In the genomic region with DNA sequence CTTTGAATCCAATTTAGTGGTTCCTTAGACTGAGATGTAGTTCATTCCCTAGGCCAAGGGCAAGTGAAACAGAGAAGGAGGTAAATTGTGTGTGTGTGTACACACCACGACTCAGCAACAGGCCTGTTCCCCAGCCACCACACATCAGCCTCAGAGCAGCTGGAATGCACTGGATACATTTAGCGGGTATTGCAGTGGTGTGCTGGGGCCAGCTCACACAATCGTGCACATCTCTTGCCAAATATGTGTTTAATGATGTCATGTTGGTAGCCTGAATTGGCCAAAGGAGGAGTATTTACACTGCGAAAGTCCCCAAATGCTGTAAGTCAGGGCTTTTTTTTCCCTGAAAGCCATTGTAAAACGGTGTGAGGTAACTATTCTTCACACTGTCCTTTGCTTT, we compare ENCODE assay signal across 1 cellular context.
TF ChIP-seq lines count a peak whose summit lies in the region.

No MANE protein-coding gene starts in this region.

TF ChIP-seq in HepG2, 621 proteins besides CTCF, POLR2A, EP300 and RAD21 (continued from another document and continues in another):
- TF ChIP-seq, protein P1, sequence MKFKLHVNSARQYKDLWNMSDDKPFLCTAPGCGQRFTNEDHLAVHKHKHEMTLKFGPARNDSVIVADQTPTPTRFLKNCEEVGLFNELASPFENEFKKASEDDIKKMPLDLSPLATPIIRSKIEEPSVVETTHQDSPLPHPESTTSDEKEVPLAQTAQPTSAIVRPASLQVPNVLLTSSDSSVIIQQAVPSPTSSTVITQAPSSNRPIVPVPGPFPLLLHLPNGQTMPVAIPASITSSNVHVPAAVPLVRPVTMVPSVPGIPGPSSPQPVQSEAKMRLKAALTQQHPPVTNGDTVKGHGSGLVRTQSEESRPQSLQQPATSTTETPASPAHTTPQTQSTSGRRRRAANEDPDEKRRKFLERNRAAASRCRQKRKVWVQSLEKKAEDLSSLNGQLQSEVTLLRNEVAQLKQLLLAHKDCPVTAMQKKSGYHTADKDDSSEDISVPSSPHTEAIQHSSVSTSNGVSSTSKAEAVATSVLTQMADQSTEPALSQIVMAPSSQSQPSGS (CRISPR knock-in tag; IDR thresholded peaks at IDR 0.05) = peak; percentile 46; the same call in 1 of the 2 replicates
- TF ChIP-seq ZNF562 (CRISPR knock-in tag; IDR thresholded peaks at IDR 0.05; ENCODE audit: borderline replicate concordance) = no peak
- TF ChIP-seq, protein P2, sequence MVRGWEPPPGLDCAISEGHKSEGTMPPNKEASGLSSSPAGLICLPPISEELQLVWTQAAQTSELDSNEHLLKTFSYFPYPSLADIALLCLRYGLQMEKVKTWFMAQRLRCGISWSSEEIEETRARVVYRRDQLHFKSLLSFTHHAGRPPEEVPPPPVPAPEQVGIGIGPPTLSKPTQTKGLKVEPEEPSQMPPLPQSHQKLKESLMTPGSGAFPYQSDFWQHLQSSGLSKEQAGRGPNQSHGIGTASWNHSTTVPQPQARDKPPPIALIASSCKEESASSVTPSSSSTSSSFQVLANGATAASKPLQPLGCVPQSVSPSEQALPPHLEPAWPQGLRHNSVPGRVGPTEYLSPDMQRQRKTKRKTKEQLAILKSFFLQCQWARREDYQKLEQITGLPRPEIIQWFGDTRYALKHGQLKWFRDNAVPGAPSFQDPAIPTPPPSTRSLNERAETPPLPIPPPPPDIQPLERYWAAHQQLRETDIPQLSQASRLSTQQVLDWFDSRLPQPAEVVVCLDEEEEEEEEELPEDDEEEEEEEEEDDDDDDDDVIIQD (CRISPR knock-in tag; IDR thresholded peaks at IDR 0.05; ENCODE audit: low read depth) = no peak
- TF ChIP-seq, protein P3, sequence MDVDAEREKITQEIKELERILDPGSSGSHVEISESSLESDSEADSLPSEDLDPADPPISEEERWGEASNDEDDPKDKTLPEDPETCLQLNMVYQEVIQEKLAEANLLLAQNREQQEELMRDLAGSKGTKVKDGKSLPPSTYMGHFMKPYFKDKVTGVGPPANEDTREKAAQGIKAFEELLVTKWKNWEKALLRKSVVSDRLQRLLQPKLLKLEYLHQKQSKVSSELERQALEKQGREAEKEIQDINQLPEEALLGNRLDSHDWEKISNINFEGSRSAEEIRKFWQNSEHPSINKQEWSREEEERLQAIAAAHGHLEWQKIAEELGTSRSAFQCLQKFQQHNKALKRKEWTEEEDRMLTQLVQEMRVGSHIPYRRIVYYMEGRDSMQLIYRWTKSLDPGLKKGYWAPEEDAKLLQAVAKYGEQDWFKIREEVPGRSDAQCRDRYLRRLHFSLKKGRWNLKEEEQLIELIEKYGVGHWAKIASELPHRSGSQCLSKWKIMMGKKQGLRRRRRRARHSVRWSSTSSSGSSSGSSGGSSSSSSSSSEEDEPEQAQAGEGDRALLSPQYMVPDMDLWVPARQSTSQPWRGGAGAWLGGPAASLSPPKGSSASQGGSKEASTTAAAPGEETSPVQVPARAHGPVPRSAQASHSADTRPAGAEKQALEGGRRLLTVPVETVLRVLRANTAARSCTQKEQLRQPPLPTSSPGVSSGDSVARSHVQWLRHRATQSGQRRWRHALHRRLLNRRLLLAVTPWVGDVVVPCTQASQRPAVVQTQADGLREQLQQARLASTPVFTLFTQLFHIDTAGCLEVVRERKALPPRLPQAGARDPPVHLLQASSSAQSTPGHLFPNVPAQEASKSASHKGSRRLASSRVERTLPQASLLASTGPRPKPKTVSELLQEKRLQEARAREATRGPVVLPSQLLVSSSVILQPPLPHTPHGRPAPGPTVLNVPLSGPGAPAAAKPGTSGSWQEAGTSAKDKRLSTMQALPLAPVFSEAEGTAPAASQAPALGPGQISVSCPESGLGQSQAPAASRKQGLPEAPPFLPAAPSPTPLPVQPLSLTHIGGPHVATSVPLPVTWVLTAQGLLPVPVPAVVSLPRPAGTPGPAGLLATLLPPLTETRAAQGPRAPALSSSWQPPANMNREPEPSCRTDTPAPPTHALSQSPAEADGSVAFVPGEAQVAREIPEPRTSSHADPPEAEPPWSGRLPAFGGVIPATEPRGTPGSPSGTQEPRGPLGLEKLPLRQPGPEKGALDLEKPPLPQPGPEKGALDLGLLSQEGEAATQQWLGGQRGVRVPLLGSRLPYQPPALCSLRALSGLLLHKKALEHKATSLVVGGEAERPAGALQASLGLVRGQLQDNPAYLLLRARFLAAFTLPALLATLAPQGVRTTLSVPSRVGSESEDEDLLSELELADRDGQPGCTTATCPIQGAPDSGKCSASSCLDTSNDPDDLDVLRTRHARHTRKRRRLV (CRISPR knock-in tag; IDR thresholded peaks at IDR 0.05) = no peak
- no peak for TF ChIP-seq SMARCE1 (IDR thresholded peaks at IDR 0.05; ENCODE audit: borderline replicate concordance)
- no peak for TF ChIP-seq HNRNPUL1 (IDR thresholded peaks at IDR 0.05; ENCODE audit: low read depth, low read length)
- TF ChIP-seq BRCA1 (CRISPR knock-in tag; IDR thresholded peaks at IDR 0.05) = no peak
- no peak for TF ChIP-seq ZBTB25 (CRISPR knock-in tag; IDR thresholded peaks at IDR 0.05)
- TF ChIP-seq U2AF2 (IDR thresholded peaks at IDR 0.05; ENCODE audit: low read depth, low read length) = no peak
- no peak for TF ChIP-seq ZFP62 (CRISPR knock-in tag; IDR thresholded peaks at IDR 0.05)
- TF ChIP-seq, protein P4, sequence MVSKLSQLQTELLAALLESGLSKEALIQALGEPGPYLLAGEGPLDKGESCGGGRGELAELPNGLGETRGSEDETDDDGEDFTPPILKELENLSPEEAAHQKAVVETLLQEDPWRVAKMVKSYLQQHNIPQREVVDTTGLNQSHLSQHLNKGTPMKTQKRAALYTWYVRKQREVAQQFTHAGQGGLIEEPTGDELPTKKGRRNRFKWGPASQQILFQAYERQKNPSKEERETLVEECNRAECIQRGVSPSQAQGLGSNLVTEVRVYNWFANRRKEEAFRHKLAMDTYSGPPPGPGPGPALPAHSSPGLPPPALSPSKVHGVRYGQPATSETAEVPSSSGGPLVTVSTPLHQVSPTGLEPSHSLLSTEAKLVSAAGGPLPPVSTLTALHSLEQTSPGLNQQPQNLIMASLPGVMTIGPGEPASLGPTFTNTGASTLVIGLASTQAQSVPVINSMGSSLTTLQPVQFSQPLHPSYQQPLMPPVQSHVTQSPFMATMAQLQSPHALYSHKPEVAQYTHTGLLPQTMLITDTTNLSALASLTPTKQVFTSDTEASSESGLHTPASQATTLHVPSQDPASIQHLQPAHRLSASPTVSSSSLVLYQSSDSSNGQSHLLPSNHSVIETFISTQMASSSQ (IDR thresholded peaks at IDR 0.05; ENCODE audit: low read depth) = no peak
- TF ChIP-seq, protein P4 (CRISPR knock-in tag; IDR thresholded peaks at IDR 0.05; ENCODE audit: borderline replicate concordance) = no peak
- TF ChIP-seq, protein P5, sequence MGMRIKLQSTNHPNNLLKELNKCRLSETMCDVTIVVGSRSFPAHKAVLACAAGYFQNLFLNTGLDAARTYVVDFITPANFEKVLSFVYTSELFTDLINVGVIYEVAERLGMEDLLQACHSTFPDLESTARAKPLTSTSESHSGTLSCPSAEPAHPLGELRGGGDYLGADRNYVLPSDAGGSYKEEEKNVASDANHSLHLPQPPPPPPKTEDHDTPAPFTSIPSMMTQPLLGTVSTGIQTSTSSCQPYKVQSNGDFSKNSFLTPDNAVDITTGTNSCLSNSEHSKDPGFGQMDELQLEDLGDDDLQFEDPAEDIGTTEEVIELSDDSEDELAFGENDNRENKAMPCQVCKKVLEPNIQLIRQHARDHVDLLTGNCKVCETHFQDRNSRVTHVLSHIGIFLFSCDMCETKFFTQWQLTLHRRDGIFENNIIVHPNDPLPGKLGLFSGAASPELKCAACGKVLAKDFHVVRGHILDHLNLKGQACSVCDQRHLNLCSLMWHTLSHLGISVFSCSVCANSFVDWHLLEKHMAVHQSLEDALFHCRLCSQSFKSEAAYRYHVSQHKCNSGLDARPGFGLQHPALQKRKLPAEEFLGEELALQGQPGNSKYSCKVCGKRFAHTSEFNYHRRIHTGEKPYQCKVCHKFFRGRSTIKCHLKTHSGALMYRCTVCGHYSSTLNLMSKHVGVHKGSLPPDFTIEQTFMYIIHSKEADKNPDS (CRISPR knock-in tag; IDR thresholded peaks at IDR 0.05) = no peak
- TF ChIP-seq ZBTB7A (CRISPR knock-in tag; IDR thresholded peaks at IDR 0.05) = no peak
- no peak for TF ChIP-seq FOXA1 (IDR thresholded peaks at IDR 0.05)
- peak; percentile 62; the same call in 1 of the 2 replicates for TF ChIP-seq FOXA1 (CRISPR knock-in tag; IDR thresholded peaks at IDR 0.05)
- TF ChIP-seq, protein P6, sequence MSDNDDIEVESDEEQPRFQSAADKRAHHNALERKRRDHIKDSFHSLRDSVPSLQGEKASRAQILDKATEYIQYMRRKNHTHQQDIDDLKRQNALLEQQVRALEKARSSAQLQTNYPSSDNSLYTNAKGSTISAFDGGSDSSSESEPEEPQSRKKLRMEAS (IDR thresholded peaks at IDR 0.05) = no peak
- TF ChIP-seq HDAC1 (CRISPR knock-in tag; IDR thresholded peaks at IDR 0.05) = no peak
- 0 out of 2 replicates have a peak, but pooled peaks have one; percentile 48 for TF ChIP-seq ZBTB38 (CRISPR knock-in tag; IDR thresholded peaks at IDR 0.05)
- no peak for TF ChIP-seq BORCS8-MEF2B (CRISPR knock-in tag; IDR thresholded peaks at IDR 0.05)
- TF ChIP-seq, protein P7, sequence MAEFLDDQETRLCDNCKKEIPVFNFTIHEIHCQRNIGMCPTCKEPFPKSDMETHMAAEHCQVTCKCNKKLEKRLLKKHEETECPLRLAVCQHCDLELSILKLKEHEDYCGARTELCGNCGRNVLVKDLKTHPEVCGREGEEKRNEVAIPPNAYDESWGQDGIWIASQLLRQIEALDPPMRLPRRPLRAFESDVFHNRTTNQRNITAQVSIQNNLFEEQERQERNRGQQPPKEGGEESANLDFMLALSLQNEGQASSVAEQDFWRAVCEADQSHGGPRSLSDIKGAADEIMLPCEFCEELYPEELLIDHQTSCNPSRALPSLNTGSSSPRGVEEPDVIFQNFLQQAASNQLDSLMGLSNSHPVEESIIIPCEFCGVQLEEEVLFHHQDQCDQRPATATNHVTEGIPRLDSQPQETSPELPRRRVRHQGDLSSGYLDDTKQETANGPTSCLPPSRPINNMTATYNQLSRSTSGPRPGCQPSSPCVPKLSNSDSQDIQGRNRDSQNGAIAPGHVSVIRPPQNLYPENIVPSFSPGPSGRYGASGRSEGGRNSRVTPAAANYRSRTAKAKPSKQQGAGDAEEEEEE (CRISPR knock-in tag; IDR thresholded peaks at IDR 0.05; ENCODE audit: borderline replicate concordance) = no peak
- peak; percentile 53; the same call in 1 of the 2 replicates for TF ChIP-seq JUND (CRISPR knock-in tag; IDR thresholded peaks at IDR 0.05)
- TF ChIP-seq, protein P8, sequence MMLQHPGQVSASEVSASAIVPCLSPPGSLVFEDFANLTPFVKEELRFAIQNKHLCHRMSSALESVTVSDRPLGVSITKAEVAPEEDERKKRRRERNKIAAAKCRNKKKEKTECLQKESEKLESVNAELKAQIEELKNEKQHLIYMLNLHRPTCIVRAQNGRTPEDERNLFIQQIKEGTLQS (CRISPR knock-in tag; IDR thresholded peaks at IDR 0.05) = peak; percentile 58; the same call in 1 of the 2 replicates
- TF ChIP-seq, protein P9, sequence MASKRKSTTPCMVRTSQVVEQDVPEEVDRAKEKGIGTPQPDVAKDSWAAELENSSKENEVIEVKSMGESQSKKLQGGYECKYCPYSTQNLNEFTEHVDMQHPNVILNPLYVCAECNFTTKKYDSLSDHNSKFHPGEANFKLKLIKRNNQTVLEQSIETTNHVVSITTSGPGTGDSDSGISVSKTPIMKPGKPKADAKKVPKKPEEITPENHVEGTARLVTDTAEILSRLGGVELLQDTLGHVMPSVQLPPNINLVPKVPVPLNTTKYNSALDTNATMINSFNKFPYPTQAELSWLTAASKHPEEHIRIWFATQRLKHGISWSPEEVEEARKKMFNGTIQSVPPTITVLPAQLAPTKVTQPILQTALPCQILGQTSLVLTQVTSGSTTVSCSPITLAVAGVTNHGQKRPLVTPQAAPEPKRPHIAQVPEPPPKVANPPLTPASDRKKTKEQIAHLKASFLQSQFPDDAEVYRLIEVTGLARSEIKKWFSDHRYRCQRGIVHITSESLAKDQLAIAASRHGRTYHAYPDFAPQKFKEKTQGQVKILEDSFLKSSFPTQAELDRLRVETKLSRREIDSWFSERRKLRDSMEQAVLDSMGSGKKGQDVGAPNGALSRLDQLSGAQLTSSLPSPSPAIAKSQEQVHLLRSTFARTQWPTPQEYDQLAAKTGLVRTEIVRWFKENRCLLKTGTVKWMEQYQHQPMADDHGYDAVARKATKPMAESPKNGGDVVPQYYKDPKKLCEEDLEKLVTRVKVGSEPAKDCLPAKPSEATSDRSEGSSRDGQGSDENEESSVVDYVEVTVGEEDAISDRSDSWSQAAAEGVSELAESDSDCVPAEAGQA (IDR thresholded peaks at IDR 0.05; ENCODE audit: low read depth) = no peak
- TF ChIP-seq, protein P9 (CRISPR knock-in tag; IDR thresholded peaks at IDR 0.05; ENCODE audit: borderline replicate concordance) = no peak
- TF ChIP-seq TSC22D2 (CRISPR knock-in tag; IDR thresholded peaks at IDR 0.05; ENCODE audit: borderline replicate concordance) = no peak
- no peak for TF ChIP-seq ZNF235 (CRISPR knock-in tag; IDR thresholded peaks at IDR 0.05; ENCODE audit: borderline replicate concordance)
